1 cellular context compared by ENCODE assay signal in the genomic region with DNA sequence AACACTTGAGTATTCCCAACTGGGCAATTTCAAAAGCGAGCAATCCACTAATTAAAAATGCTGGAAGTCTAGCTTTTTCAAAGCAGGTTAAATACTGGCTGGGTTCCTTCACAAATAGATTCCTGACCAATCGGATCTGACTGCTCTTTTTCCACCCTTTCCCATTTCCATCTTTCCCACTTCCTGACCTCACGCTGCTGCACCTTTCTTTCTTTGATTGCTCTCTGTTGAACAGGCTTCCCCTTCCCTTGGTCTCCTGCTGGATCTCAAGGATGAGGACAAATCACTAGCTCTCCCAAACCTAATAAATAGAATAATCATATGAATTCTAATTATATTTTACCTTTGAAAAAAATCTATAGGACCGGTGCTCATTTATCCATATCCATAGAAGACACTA.
TF ChIP-seq lines count a peak whose summit lies in the region.

No MANE protein-coding gene starts in this region.

TF ChIP-seq in H1, 55 proteins besides CTCF, POLR2A, EP300 and RAD21:
- TF ChIP-seq NANOG (IDR thresholded peaks at IDR 0.05; ENCODE audit: insufficient read depth, low read depth, low read length, poor library complexity, severe bottlenecking) (peak; percentile 14), CHD2 (IDR thresholded peaks at IDR 0.05; ENCODE audit: low read length) (no peak), PHF8 (conservative IDR thresholded peaks at IDR 0.05; ENCODE audit: low read depth, low read length) (no peak), CHD1 (IDR thresholded peaks at IDR 0.05; ENCODE audit: low read depth, low read length) (no peak)
